Comparison of ENCODE assay signal across 8 cellular contexts in genomic region chr3:18442743-18443669, GRCh38. TPM values are rescaled to one million over a fixed set of nuclear protein-coding genes. Genes with fewer than 3 reads are reported as not detected.
DNase-seq lines count a peak whose midpoint lies in the region; ATAC-seq, FAIRE-seq and TF ChIP-seq lines count a peak whose summit lies in the region.

No MANE protein-coding gene starts in this region.

- DNase-seq in GM12891 (ENCODE audit: insufficient read length, low spot score) (peak; percentile 1), gastrocnemius medialis (no peak), SW 1271 (lab: John Stamatoyannopoulos, UW) (no peak), NCI-H146 (lab: John Stamatoyannopoulos, UW) (no peak), cerebellum (ENCODE audit: low spot score) (no peak), RPMI8226 (no peak)

- intact Hi-C loops in gastrocnemius medialis (cut with DNase I; ENCODE audit: low total_unique reads): no loop called here

- peaks cover 27% of the 10 kb centered on the region for H3K4me1 ChIP-seq in OCI-LY1 (ENCODE audit: insufficient read depth, low read length, severe bottlenecking)
- H3K4me1 ChIP-seq in esophagus (ENCODE audit: control insufficient read depth in 2 of 2, insufficient read depth in 2 of 2, low read length in 1 of 2): peaks cover 2 to 12% of the 10 kb centered on the region in 2 donors
- peaks cover 9 to 22% of the 10 kb centered on the region in 2 donors for H3K4me1 ChIP-seq in gastrocnemius medialis

- in situ Hi-C loops in gastrocnemius medialis (cut with MboI; ENCODE audit: low sequenced_read_pairs in 4 of 4): no loop called here

- WGBS in esophagus, 2 donors: 49 to 58% methylated on average over 11 of the region's 11 CpGs

- H3F3A ChIP-seq in OCI-LY1 (ENCODE audit: insufficient read depth, low read length): no peaks in the 10 kb centered on the region

- no peaks in the 10 kb centered on the region for H4K20me1 ChIP-seq in OCI-LY1 (ENCODE audit: insufficient read depth, low read length)

- no peak overlapping the region for H3K27ac ChIP-seq in OCI-LY1 (ENCODE audit: low read depth, low read length, poor library complexity, severe bottlenecking)
- H3K27ac ChIP-seq in esophagus (ENCODE audit: low read depth in 2 of 2, low read length in 1 of 2): no peak overlapping the region
- H3K27ac ChIP-seq in gastrocnemius medialis: no peak overlapping the region

- H3K9me3 ChIP-seq in OCI-LY1 (ENCODE audit: low read length) (no peaks in the 10 kb centered on the region), esophagus (ENCODE audit: control insufficient read depth in 2 of 2, insufficient read depth in 1 of 2, low read depth in 1 of 2, low read length in 1 of 2) (no peaks in the 10 kb centered on the region), gastrocnemius medialis (no peaks in the 10 kb centered on the region)

- H3K9me2 ChIP-seq in OCI-LY1 (ENCODE audit: low read depth, low read length): no peaks in the 10 kb centered on the region

- H3K4me2 ChIP-seq in OCI-LY1 (ENCODE audit: low read length): peak overlapping the region; percentile 68; the same call in 1 of the 2 replicates

- TF ChIP-seq POLR2A in GM12891 (IDR thresholded peaks at IDR 0.05; ENCODE audit: low read depth, low read length): no peak
- no peak for TF ChIP-seq POLR2A in gastrocnemius medialis (IDR thresholded peaks at IDR 0.05)

- H3K4me3 ChIP-seq in OCI-LY1 (ENCODE audit: low read depth, low read length, poor library complexity, severe bottlenecking): peak overlapping the region; percentile 65
- peak overlapping the region; percentile 55 to 64 for H3K4me3 ChIP-seq in esophagus (ENCODE audit: low read depth in 1 of 2, low read length in 2 of 2)
- H3K4me3 ChIP-seq in gastrocnemius medialis: peak overlapping the region in 3 of 4 donors; percentile 64 to 72 (median 68)

- no peaks in the 10 kb centered on the region; the same call in 1 of the 2 replicates for H3K79me2 ChIP-seq in OCI-LY1 (ENCODE audit: insufficient read depth, low read length)

- TF ChIP-seq CTCF in OCI-LY1 (IDR thresholded peaks at IDR 0.05; ENCODE audit: low read length) (no peak), gastrocnemius medialis (IDR thresholded peaks at IDR 0.05 in 4 of 5, conservative IDR thresholded peaks at IDR 0.05 in 1 of 5) (no peak)

- no peak for ATAC-seq in gastrocnemius medialis

- no peak overlapping the region for H2AFZ ChIP-seq in OCI-LY1 (ENCODE audit: low read length)

- FAIRE-seq in GM12891 (lab: Jason Lieb, UNC): no peak

- H3K9ac ChIP-seq in OCI-LY1 (ENCODE audit: low read length): peak overlapping the region; percentile 62; the same call in 1 of the 2 replicates

- H3K27me3 ChIP-seq in OCI-LY1 (ENCODE audit: insufficient read depth, low read length): no peaks in the 10 kb centered on the region
- H3K27me3 ChIP-seq in esophagus (ENCODE audit: control insufficient read depth in 1 of 2, insufficient read depth in 2 of 2, low read length in 2 of 2): peaks cover 0 to 5% of the 10 kb centered on the region in 2 donors
- H3K27me3 ChIP-seq in gastrocnemius medialis: peaks cover 29 to 46% (median 38%) of the 10 kb centered on the region in 3 donors

- H3K36me3 ChIP-seq in OCI-LY1 (ENCODE audit: insufficient read depth, low read length) (no peaks in the 10 kb centered on the region), esophagus (ENCODE audit: control insufficient read depth in 2 of 2, insufficient read depth in 2 of 2, low read length in 1 of 2) (no peaks in the 10 kb centered on the region), gastrocnemius medialis (no peaks in the 10 kb centered on the region)

TF ChIP-seq in GM12891, 5 proteins besides CTCF, POLR2A, EP300 and RAD21:
- no peak for TF ChIP-seq TAF1 (IDR thresholded peaks at IDR 0.05; ENCODE audit: low read depth, low read length)
- no peak for TF ChIP-seq PAX5 (IDR thresholded peaks at IDR 0.05; ENCODE audit: insufficient read depth, low read length, severe bottlenecking)
- TF ChIP-seq POU2F2 (IDR thresholded peaks at IDR 0.05; ENCODE audit: low read depth, low read length): no peak
- TF ChIP-seq SPI1 (IDR thresholded peaks at IDR 0.05; ENCODE audit: low read depth, low read length): no peak
- TF ChIP-seq POLR2AphosphoS5 (IDR thresholded peaks at IDR 0.05; ENCODE audit: low read depth, low read length): no peak

RNA-seq across cellular contexts. Expression of gene SATB1, which starts 17.9 kb away (rescaled TPM):
- polyA plus RNA-seq in GM12891 (2012; ENCODE audit: low read depth, missing spikeins): 0.32 TPM
- 1 to 10 TPM; 6.1 to 6.2 TPM for polyA plus RNA-seq in esophagus
- total RNA-seq in gastrocnemius medialis (10 to 100 TPM; 40.9 to 69.6 (median 41.7) TPM), cerebellum (77.8 TPM)
